23 cellular contexts compared by ENCODE assay signal in genomic region chr2:222738312-222738711, GRCh38.
A peak's percentile ranks its signal among the peaks of the same experiment; 100 is the strongest.
DNase-seq lines count a peak whose midpoint lies in the region; ATAC-seq, FAIRE-seq and TF ChIP-seq lines count a peak whose summit lies in the region.
"Had no signal": no experiment of that assay in that cellular context is flagged by ENCODE, and none has a peak within 500 bp of the region (broad histone marks: within the 10 kb centered on the region; RNA-seq: fewer than 3 reads in every experiment).

No MANE protein-coding gene starts in this region.

- H3K36me3 Mint-ChIP-seq in CD14-positive monocyte = no peaks in the 10 kb centered on the region
- H3K36me3 Mint-ChIP-seq in WTC11 = no peaks in the 10 kb centered on the region
- H3K36me3 Mint-ChIP-seq: CD4-positive, alpha-beta memory T cell had no signal

- TF ChIP-seq POLR2A in gastrocnemius medialis (IDR thresholded peaks at IDR 0.05) = no peak

- H3K4me3 Mint-ChIP-seq in CD14-positive monocyte = no peak overlapping the region
- H3K4me3 Mint-ChIP-seq in WTC11 = no peak overlapping the region; the same call in 1 of the 2 replicates

- H3K4me1 Mint-ChIP-seq in CD14-positive monocyte (peaks cover 56% of the 10 kb centered on the region), WTC11 (peaks cover 26% of the 10 kb centered on the region)

- H3K9me3 ChIP-seq in HUES6 (ENCODE audit: control insufficient read depth, insufficient read depth, low read depth, low read length) (no peaks in the 10 kb centered on the region), gastrocnemius medialis (no peaks in the 10 kb centered on the region)
- H3K9me3 ChIP-seq: A549, BE2C had no signal

- TF ChIP-seq CTCF in CD14-positive monocyte (IDR thresholded peaks at IDR 0.05) = no peak
- TF ChIP-seq CTCF in WTC11 (IDR thresholded peaks at IDR 0.05) = no peak
- no peak for TF ChIP-seq CTCF in gastrocnemius medialis (IDR thresholded peaks at IDR 0.05 in 4 of 5, conservative IDR thresholded peaks at IDR 0.05 in 1 of 5)
- no peak for TF ChIP-seq CTCF in D721Med (IDR thresholded peaks at IDR 0.05; ENCODE audit: insufficient read depth, missing control alignments)

- intact Hi-C loops in CD14-positive monocyte (cut with micrococcal nuclease) = loop anchor here in 1 of 2 donors (10.0 kb wide), 1 partner anchor 56 kb away; no protein-coding TSS in a partner anchor
- intact Hi-C loops in gastrocnemius medialis (cut with DNase I; ENCODE audit: low total_unique reads) = no loop called here

- H3K27ac Mint-ChIP-seq in CD14-positive monocyte (peak overlapping the region in 4 of 7 donors; percentile 62 to 83 (median 64)), WTC11 (peak overlapping the region; percentile 6)

- FAIRE-seq in D721Med (lab: Jason Lieb, UNC) = no peak
- FAIRE-seq: A549, GM12878, H1 had no signal

- H3K4me1 ChIP-seq in HUES6 (ENCODE audit: control insufficient read depth, insufficient read depth, low read length) (peaks cover 6% of the 10 kb centered on the region; the same call in 1 of the 2 replicates), gastrocnemius medialis (peaks cover 41 to 44% of the 10 kb centered on the region in 2 donors)

- POLR2A ChIA-PET in WTC11 (lab: Charles Lee) = no interaction called here

- CTCF ChIA-PET in WTC11 (lab: Charles Lee) = interaction anchor here (1.0 kb wide), 1 partner anchor 30 kb away, joined by 3 read pairs; no protein-coding TSS in a partner anchor

- H3K27me3 ChIP-seq in HUES6 (ENCODE audit: control insufficient read depth, insufficient read depth, low read length) (no peaks in the 10 kb centered on the region), gastrocnemius medialis (no peaks in the 10 kb centered on the region)
- H3K27me3 ChIP-seq: BE2C; BLaER1 treated with 17β-estradiol and CSF1 and Interleukin-3, amounts not matched to agents 10 nM and 100 nM had no signal

- H3K9me3 Mint-ChIP-seq in CD14-positive monocyte (peaks cover 0 to 8% (median 6%) of the 10 kb centered on the region in 7 donors), WTC11 (peaks cover 13% of the 10 kb centered on the region)
- H3K9me3 Mint-ChIP-seq: CD4-positive, alpha-beta memory T cell had no signal

- ATAC-seq in WTC11 = peak; percentile 27; the same call in 1 of the 2 replicates
- ATAC-seq in gastrocnemius medialis = peak in 1 of 2 donors; percentile 51
- ATAC-seq: HCT116 had no signal

- no peaks in the 10 kb centered on the region for H3K36me3 ChIP-seq in HUES6 (ENCODE audit: control insufficient read depth, insufficient read depth, low read length)
- no peaks in the 10 kb centered on the region for H3K36me3 ChIP-seq in gastrocnemius medialis
- H3K36me3 ChIP-seq: BE2C; BLaER1 treated with 17β-estradiol and CSF1 and Interleukin-3, amounts not matched to agents 10 nM and 100 nM had no signal

- in situ Hi-C loops in gastrocnemius medialis (cut with MboI; ENCODE audit: low sequenced_read_pairs in 4 of 4) = no loop called here

- H3K27me3 Mint-ChIP-seq in CD14-positive monocyte (ENCODE audit: low read depth in 3 of 3) (peaks cover 3 to 6% (median 3%) of the 10 kb centered on the region in 3 donors), WTC11 (ENCODE audit: low read depth) (no peaks in the 10 kb centered on the region; the same call in 1 of the 2 replicates)

- H3K4me3 ChIP-seq in HUES6 (ENCODE audit: low read depth, low read length) (no peak overlapping the region), gastrocnemius medialis (peak overlapping the region in 1 of 4 donors; percentile 18)
- H3K4me3 ChIP-seq: A549; BLaER1 treated with 17β-estradiol and CSF1 and Interleukin-3, amounts not matched to agents 10 nM and 100 nM; GM12878 had no signal

- no peak overlapping the region for H3K9ac ChIP-seq in HUES6 (ENCODE audit: low read length)
- H3K9ac ChIP-seq: BLaER1 treated with 17β-estradiol and CSF1 and Interleukin-3, amounts not matched to agents 10 nM and 100 nM had no signal

- H3K27ac ChIP-seq in HUES6 (ENCODE audit: low read depth, low read length) = 0 out of 2 replicates have a peak overlapping the region, but pooled peaks have one; percentile 27
- H3K27ac ChIP-seq in gastrocnemius medialis = peak overlapping the region; percentile 63 to 83 (median 76)
- H3K27ac ChIP-seq: 22Rv1; BLaER1 treated with 17β-estradiol and CSF1 and Interleukin-3, amounts not matched to agents 10 nM and 100 nM had no signal

- DNase-seq in CD14-positive monocyte (ENCODE audit: low spot score) = no peak
- DNase-seq in WTC11 (ENCODE audit: low spot score) = no peak
- no peak for DNase-seq in gastrocnemius medialis
- DNase-seq in putamen (ENCODE audit: low spot score) = no peak
- DNase-seq in A172 (ENCODE audit: low spot score) = no peak
- DNase-seq in DMS 273 treated with DMSO at 0.1 percent for 48 hours (lab: John Stamatoyannopoulos, UW) = no peak
- no peak for DNase-seq in D721Med (ENCODE audit: insufficient read length, low spot score)
- DNase-seq: ACHN; AML-193; BE2C; Calu3; CD4-positive, alpha-beta memory T cell; COR-L47; DMS79; GDM1; H7 had no signal

TF ChIP-seq in WTC11, 78 proteins besides CTCF, POLR2A, EP300 and RAD21:
- TF ChIP-seq NFE2L1 (CRISPR knock-in tag; IDR thresholded peaks at IDR 0.05) = no peak
- no peak for TF ChIP-seq ETV6 (CRISPR knock-in tag; IDR thresholded peaks at IDR 0.05)
- TF ChIP-seq RELA (CRISPR knock-in tag; IDR thresholded peaks at IDR 0.05; ENCODE audit: borderline replicate concordance) = no peak
- TF ChIP-seq, protein P1, sequence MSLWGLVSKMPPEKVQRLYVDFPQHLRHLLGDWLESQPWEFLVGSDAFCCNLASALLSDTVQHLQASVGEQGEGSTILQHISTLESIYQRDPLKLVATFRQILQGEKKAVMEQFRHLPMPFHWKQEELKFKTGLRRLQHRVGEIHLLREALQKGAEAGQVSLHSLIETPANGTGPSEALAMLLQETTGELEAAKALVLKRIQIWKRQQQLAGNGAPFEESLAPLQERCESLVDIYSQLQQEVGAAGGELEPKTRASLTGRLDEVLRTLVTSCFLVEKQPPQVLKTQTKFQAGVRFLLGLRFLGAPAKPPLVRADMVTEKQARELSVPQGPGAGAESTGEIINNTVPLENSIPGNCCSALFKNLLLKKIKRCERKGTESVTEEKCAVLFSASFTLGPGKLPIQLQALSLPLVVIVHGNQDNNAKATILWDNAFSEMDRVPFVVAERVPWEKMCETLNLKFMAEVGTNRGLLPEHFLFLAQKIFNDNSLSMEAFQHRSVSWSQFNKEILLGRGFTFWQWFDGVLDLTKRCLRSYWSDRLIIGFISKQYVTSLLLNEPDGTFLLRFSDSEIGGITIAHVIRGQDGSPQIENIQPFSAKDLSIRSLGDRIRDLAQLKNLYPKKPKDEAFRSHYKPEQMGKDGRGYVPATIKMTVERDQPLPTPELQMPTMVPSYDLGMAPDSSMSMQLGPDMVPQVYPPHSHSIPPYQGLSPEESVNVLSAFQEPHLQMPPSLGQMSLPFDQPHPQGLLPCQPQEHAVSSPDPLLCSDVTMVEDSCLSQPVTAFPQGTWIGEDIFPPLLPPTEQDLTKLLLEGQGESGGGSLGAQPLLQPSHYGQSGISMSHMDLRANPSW (CRISPR knock-in tag; conservative IDR thresholded peaks at IDR 0.05; ENCODE audit: low read depth) = no peak
- no peak for TF ChIP-seq NFATC4 (CRISPR knock-in tag; IDR thresholded peaks at IDR 0.05)
- TF ChIP-seq, protein P2, sequence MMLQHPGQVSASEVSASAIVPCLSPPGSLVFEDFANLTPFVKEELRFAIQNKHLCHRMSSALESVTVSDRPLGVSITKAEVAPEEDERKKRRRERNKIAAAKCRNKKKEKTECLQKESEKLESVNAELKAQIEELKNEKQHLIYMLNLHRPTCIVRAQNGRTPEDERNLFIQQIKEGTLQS (CRISPR knock-in tag; conservative IDR thresholded peaks at IDR 0.05) = no peak
- no peak for TF ChIP-seq NR2C2 (CRISPR knock-in tag; IDR thresholded peaks at IDR 0.05)
- TF ChIP-seq TEAD4 (CRISPR knock-in tag; IDR thresholded peaks at IDR 0.05) = no peak
- no peak for TF ChIP-seq MXD4 (CRISPR knock-in tag; IDR thresholded peaks at IDR 0.05; ENCODE audit: borderline replicate concordance)
- no peak for TF ChIP-seq CREB1 (CRISPR knock-in tag; IDR thresholded peaks at IDR 0.05)
- no peak for TF ChIP-seq MAX (CRISPR knock-in tag; IDR thresholded peaks at IDR 0.05)
- no peak for TF ChIP-seq SP1 (CRISPR knock-in tag; conservative IDR thresholded peaks at IDR 0.05)
- no peak for TF ChIP-seq ZNF423 (CRISPR knock-in tag; IDR thresholded peaks at IDR 0.05)
